Comparison of ENCODE assay signal across 1 cellular context in genomic region chr12:98509063-98509462, GRCh38.
A peak's percentile ranks its signal among the peaks of the same experiment; 100 is the strongest.
TF ChIP-seq lines count a peak whose summit lies in the region.

No MANE protein-coding gene starts in this region.

TF ChIP-seq in K562, 482 proteins besides CTCF, POLR2A, EP300 and RAD21 (continued from another document):
- TF ChIP-seq ID3 (CRISPR knock-in tag; IDR thresholded peaks at IDR 0.05) (no peak), ID3 (tag; IDR thresholded peaks at IDR 0.05) (peak; percentile 96), C11orf30 (IDR thresholded peaks at IDR 0.05; ENCODE audit: low read depth) (peak; percentile 67; the same call in 1 of the 2 replicates), EGR1 (conservative IDR thresholded peaks at IDR 0.05) (0 out of 2 replicates have a peak, but pooled peaks have one; percentile 20), FUS (optimal IDR thresholded peaks at IDR 0.05; ENCODE audit: low read depth, low read length) (no peak), PRPF4 (IDR thresholded peaks at IDR 0.05; ENCODE audit: insufficient read depth, low read depth, low read length, poor library complexity, severe bottlenecking) (no peak), CBFA2T3 (IDR thresholded peaks at IDR 0.05) (peak; percentile 91), NFIX (CRISPR knock-in tag; IDR thresholded peaks at IDR 0.05; ENCODE audit: low read depth) (no peak), MTA2 (IDR thresholded peaks at IDR 0.05; ENCODE audit: low read depth) (peak; percentile 89), RNF2 (IDR thresholded peaks at IDR 0.05) (peak; percentile 53; the same call in 1 of the 2 replicates), FOSL1 (tag; conservative IDR thresholded peaks at IDR 0.05) (peak; percentile 84), ZNF395 (CRISPR knock-in tag; IDR thresholded peaks at IDR 0.05) (0 out of 2 replicates have a peak, but pooled peaks have one; percentile 34), ZNF217 (CRISPR knock-in tag; IDR thresholded peaks at IDR 0.05) (no peak), ZBTB9 (CRISPR knock-in tag; IDR thresholded peaks at IDR 0.05) (peak; percentile 66; the same call in 1 of the 2 replicates), NFIC (IDR thresholded peaks at IDR 0.05) (peak; percentile 46; the same call in 1 of the 2 replicates), JUND (IDR thresholded peaks at IDR 0.05; ENCODE audit: borderline replicate concordance, low read depth, low read length) (peak; percentile 55; the same call in 1 of the 2 replicates), JUND (tag; IDR thresholded peaks at IDR 0.05; ENCODE audit: borderline replicate concordance, low read depth, low read length) (peak; percentile 33; the same call in 1 of the 3 replicates), HES1 (IDR thresholded peaks at IDR 0.05; ENCODE audit: low read depth) (peak; percentile 88), DLX4 (CRISPR knock-in tag; IDR thresholded peaks at IDR 0.05) (no peak), ZFX (CRISPR knock-in tag; IDR thresholded peaks at IDR 0.05) (no peak), DMBX1 (CRISPR knock-in tag; IDR thresholded peaks at IDR 0.05; ENCODE audit: borderline replicate concordance) (no peak), ESRRA (IDR thresholded peaks at IDR 0.05; ENCODE audit: borderline replicate concordance, low read depth) (peak; percentile 94; the same call in 1 of the 2 replicates), BRCA1 (IDR thresholded peaks at IDR 0.05) (no peak), BRCA1 (CRISPR knock-in tag; IDR thresholded peaks at IDR 0.05) (no peak), BCOR (IDR thresholded peaks at IDR 0.05) (0 out of 2 replicates have a peak, but pooled peaks have one; percentile 60), MNT (conservative IDR thresholded peaks at IDR 0.05) (0 out of 4 replicates have a peak, but pooled peaks of 1 of the 2 experiments have one; percentile 28), XRCC5 (IDR thresholded peaks at IDR 0.05; ENCODE audit: low read depth, low read length) (no peak), ZNF655 (CRISPR knock-in tag; IDR thresholded peaks at IDR 0.05) (no peak), MAFK (IDR thresholded peaks at IDR 0.05; ENCODE audit: low read length) (peak; percentile 16; the same call in 1 of the 2 replicates), HDAC8 (tag; IDR thresholded peaks at IDR 0.05) (no peak), CXXC5 (CRISPR knock-in tag; IDR thresholded peaks at IDR 0.05) (peak; percentile 34; the same call in 1 of the 2 replicates), RB1 (IDR thresholded peaks at IDR 0.05; ENCODE audit: low read depth) (peak; percentile 27; the same call in 1 of the 2 replicates), VEZF1 (CRISPR knock-in tag; IDR thresholded peaks at IDR 0.05) (peak; percentile 40; the same call in 1 of the 2 replicates), ZNF766 (CRISPR knock-in tag; conservative IDR thresholded peaks at IDR 0.05) (peak; percentile 46; the same call in 1 of the 2 replicates)
